Comparison of ENCODE assay signal across 9 cellular contexts in the genomic region with DNA sequence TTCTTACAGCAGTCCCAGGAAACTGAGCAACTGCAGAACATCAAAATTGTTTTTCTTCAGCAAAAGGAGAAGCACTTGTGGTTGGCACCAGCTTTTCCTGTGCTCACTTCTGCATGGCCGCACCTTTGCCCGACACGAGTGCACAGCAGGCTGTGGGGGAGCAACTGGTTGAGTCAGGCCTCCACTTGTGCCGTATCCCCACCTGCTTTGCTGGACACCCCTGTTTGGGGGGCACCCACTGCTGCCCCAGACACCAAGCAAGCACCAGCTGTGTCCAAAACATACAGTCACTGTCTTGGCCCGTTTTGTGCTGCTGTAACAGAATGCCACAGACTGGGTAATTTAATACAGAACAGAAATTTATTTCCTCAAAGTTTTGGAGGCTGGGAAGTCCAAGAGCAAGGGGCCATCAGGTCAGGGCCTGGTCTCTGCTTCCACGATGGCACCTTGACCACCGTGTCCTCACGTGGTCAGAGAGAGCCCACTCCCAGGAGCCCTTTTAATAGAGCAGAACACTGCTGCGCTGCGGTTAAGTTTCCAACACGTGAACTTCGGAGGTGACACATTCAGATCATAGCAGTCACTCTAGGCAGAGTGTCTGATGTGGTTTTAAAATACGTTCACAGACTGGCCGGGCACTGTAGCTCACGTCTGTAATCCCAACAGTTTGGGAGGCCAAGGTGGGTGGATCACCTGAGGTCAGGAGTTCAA. TPM values are rescaled to one million over a fixed set of nuclear protein-coding genes. Genes with fewer than 3 reads are reported as not detected.
DNase-seq lines count a peak whose midpoint lies in the region; ATAC-seq and TF ChIP-seq lines count a peak whose summit lies in the region.
"Had no signal": no experiment of that assay in that cellular context is flagged by ENCODE, and none has a peak within 500 bp of the region (broad histone marks: within the 10 kb centered on the region; RNA-seq: fewer than 3 reads in every experiment).

No MANE protein-coding gene starts in this region.

- ATAC-seq in GM21737 (IDR thresholded peaks at IDR 0.05; ENCODE audit: unreplicated experiment) = peak; percentile 38
- peak; percentile 78 for ATAC-seq in activated naive CD8-positive, alpha-beta T cell treated with anti-CD3 and anti-CD28 coated beads, Interleukin-2, amount 50 U/mL, for 24 hours
- no peak for ATAC-seq in foreskin keratinocyte
- no peak for ATAC-seq in GM18868 (IDR thresholded peaks at IDR 0.05; ENCODE audit: unreplicated experiment)

- no peaks in the 10 kb centered on the region for H3K9me2 ChIP-seq in PC-9 (ENCODE audit: insufficient read depth)

- H3K27ac Mint-ChIP-seq in T-helper 2 cell treated with Interferon-gamma antibody and Interleukin-4, amounts not matched to agents 5 μg/mL and 100 μg/mL, for 36 hours = peak overlapping the region; percentile 97
- H3K27ac Mint-ChIP-seq in activated naive CD8-positive, alpha-beta T cell treated with anti-CD3 and anti-CD28 coated beads, Interleukin-2, amount 50 U/mL, for 24 hours = peak overlapping the region; percentile 83

- H3K4me1 Mint-ChIP-seq in T-helper 2 cell treated with Interferon-gamma antibody and Interleukin-4, amounts not matched to agents 5 μg/mL and 100 μg/mL, for 36 hours (ENCODE audit: low read depth) = peaks cover 40% of the 10 kb centered on the region
- H3K4me1 Mint-ChIP-seq in activated naive CD8-positive, alpha-beta T cell treated with anti-CD3 and anti-CD28 coated beads, Interleukin-2, amount 50 U/mL, for 24 hours = peaks cover 75% of the 10 kb centered on the region

- no peaks in the 10 kb centered on the region for H3K27me3 Mint-ChIP-seq in T-helper 2 cell treated with Interferon-gamma antibody and Interleukin-4, amounts not matched to agents 5 μg/mL and 100 μg/mL, for 36 hours (ENCODE audit: low read depth)
- H3K27me3 Mint-ChIP-seq in activated naive CD8-positive, alpha-beta T cell treated with anti-CD3 and anti-CD28 coated beads, Interleukin-2, amount 50 U/mL, for 24 hours = no peaks in the 10 kb centered on the region

- no peak overlapping the region for H3K27ac ChIP-seq in PC-9
- H3K27ac ChIP-seq in foreskin keratinocyte = no peak overlapping the region
- H3K27ac ChIP-seq: testis had no signal

- intact Hi-C loops in PC-9 (cut with micrococcal nuclease; ENCODE audit: unreplicated experiment) = no loop called here

- H3K4me1 ChIP-seq in PC-9 (replicated peaks; ENCODE audit: insufficient read depth) = peaks cover 7% of the 10 kb centered on the region
- no peaks in the 10 kb centered on the region for H3K4me1 ChIP-seq in foreskin keratinocyte
- H3K4me1 ChIP-seq: testis had no signal

- peak; percentile 77 for DNase-seq in T-helper 2 cell treated with Interferon-gamma antibody and Interleukin-4, amounts not matched to agents 5 μg/mL and 100 μg/mL, for 36 hours (ENCODE audit: low spot score)
- DNase-seq in activated naive CD8-positive, alpha-beta T cell treated with anti-CD3 and anti-CD28 coated beads, Interleukin-2, amount 50 U/mL, for 24 hours = peak; percentile 67
- peak; percentile 54 to 59 for DNase-seq in stimulated activated CD8-positive, alpha-beta memory T cell treated with anti-CD3 and anti-CD28 coated beads, Interleukin-2, amount 100 ng/mL, for 1 hour (ENCODE audit: low read depth in 2 of 2)
- DNase-seq in PC-9 (no peak), NCI-H1105 (lab: John Stamatoyannopoulos, UW) (no peak), foreskin keratinocyte (no peak)
- DNase-seq: testis had no signal

- H3K36me3 Mint-ChIP-seq in T-helper 2 cell treated with Interferon-gamma antibody and Interleukin-4, amounts not matched to agents 5 μg/mL and 100 μg/mL, for 36 hours (ENCODE audit: low read depth) = peaks cover 11% of the 10 kb centered on the region
- H3K36me3 Mint-ChIP-seq in activated naive CD8-positive, alpha-beta T cell treated with anti-CD3 and anti-CD28 coated beads, Interleukin-2, amount 50 U/mL, for 24 hours (ENCODE audit: low read depth) = peaks cover 2% of the 10 kb centered on the region

- peak overlapping the region; percentile 78 for H3K4me3 Mint-ChIP-seq in T-helper 2 cell treated with Interferon-gamma antibody and Interleukin-4, amounts not matched to agents 5 μg/mL and 100 μg/mL, for 36 hours
- H3K4me3 Mint-ChIP-seq in activated naive CD8-positive, alpha-beta T cell treated with anti-CD3 and anti-CD28 coated beads, Interleukin-2, amount 50 U/mL, for 24 hours = peak overlapping the region; percentile 66

- H3K4me3 ChIP-seq in PC-9 = no peak overlapping the region
- H3K4me3 ChIP-seq: testis had no signal

- H3K27me3 ChIP-seq in PC-9 (ENCODE audit: insufficient read depth, low read depth) = no peaks in the 10 kb centered on the region
- no peaks in the 10 kb centered on the region for H3K27me3 ChIP-seq in foreskin keratinocyte
- H3K27me3 ChIP-seq: testis had no signal

- no peaks in the 10 kb centered on the region for H3K9me3 Mint-ChIP-seq in T-helper 2 cell treated with Interferon-gamma antibody and Interleukin-4, amounts not matched to agents 5 μg/mL and 100 μg/mL, for 36 hours
- no peaks in the 10 kb centered on the region for H3K9me3 Mint-ChIP-seq in activated naive CD8-positive, alpha-beta T cell treated with anti-CD3 and anti-CD28 coated beads, Interleukin-2, amount 50 U/mL, for 24 hours

- no TSS peak for BruUV-seq in PC-9 (replicated peaks; lab: Mats Ljungman, UMichigan)

- no peaks in the 10 kb centered on the region for H3K79me2 ChIP-seq in PC-9 (ENCODE audit: low read depth)

- no peak overlapping the region for H3K4me2 ChIP-seq in PC-9

- no peaks in the 10 kb centered on the region for H3K36me3 ChIP-seq in PC-9 (ENCODE audit: low read depth)

- no peak overlapping the region for H2AFZ ChIP-seq in PC-9

- CTCF ChIA-PET in PC-9 (lab: Charles Lee) = no interaction called here

- H4K20me1 ChIP-seq in PC-9 (ENCODE audit: insufficient read depth) = no peaks in the 10 kb centered on the region

- H3K9me3 ChIP-seq in PC-9 (ENCODE audit: insufficient read depth, low read depth) = no peaks in the 10 kb centered on the region
- H3K9me3 ChIP-seq: testis had no signal

- no peak for TF ChIP-seq CTCF in PC-9 (conservative IDR thresholded peaks at IDR 0.05)
- TF ChIP-seq CTCF in foreskin keratinocyte (conservative IDR thresholded peaks at IDR 0.05) = no peak

- POLR2A ChIA-PET in PC-9 (lab: Charles Lee; ENCODE audit: unreplicated experiment) = no interaction called here

- peaks cover 23% of the 10 kb centered on the region; the same call in 1 of the 2 replicates for H3F3A ChIP-seq in PC-9 (ENCODE audit: insufficient read depth, low read depth)

RNA-seq across cellular contexts. Expression of gene GMEB2, which starts 8.7 kb away (rescaled TPM):
- total RNA-seq in PC-9 (2021) = 18.9 and 19.3 TPM in 2 replicates
- 10.3 and 11.2 TPM in 2 replicates for total RNA-seq in foreskin keratinocyte
- polyA plus RNA-seq in foreskin keratinocyte = 6.9 and 7.2 TPM in 2 replicates

RNA-seq across cellular contexts. Expression of gene STMN3, which starts 17.6 kb away (rescaled TPM):
- total RNA-seq in PC-9 (2021) (24.3 and 24.4 TPM in 2 replicates), foreskin keratinocyte (2.0 and 9.6 TPM in 2 replicates)
- 2.4 and 11.2 TPM in 2 replicates for polyA plus RNA-seq in foreskin keratinocyte

RNA-seq across cellular contexts. Expression of gene RTEL1, which starts 22.5 kb away (rescaled TPM):
- total RNA-seq in PC-9 (2021) (36.0 and 37.4 TPM in 2 replicates), foreskin keratinocyte (17.6 and 20.7 TPM in 2 replicates)
- 14.2 and 15.5 TPM in 2 replicates for polyA plus RNA-seq in foreskin keratinocyte

Comparison
In these comparisons a context has a peak if more than half of its experiments do, and no peak if none do; other contexts are left out.
1. ATAC-seq: peak in GM21737 (single experiment) and activated naive CD8-positive, alpha-beta T cell treated with anti-CD3 and anti-CD28 coated beads, Interleukin-2, amount 50 U/mL, for 24 hours (single experiment); none in foreskin keratinocyte (single experiment) and GM18868 (single experiment).
2. DNase-seq: peak in T-helper 2 cell treated with Interferon-gamma antibody and Interleukin-4, amounts not matched to agents 5 μg/mL and 100 μg/mL, for 36 hours (single experiment), activated naive CD8-positive, alpha-beta T cell treated with anti-CD3 and anti-CD28 coated beads, Interleukin-2, amount 50 U/mL, for 24 hours (single experiment) and stimulated activated CD8-positive, alpha-beta memory T cell treated with anti-CD3 and anti-CD28 coated beads, Interleukin-2, amount 100 ng/mL, for 1 hour (2 of 2); none in PC-9 (0 of 2), NCI-H1105 (single experiment) and foreskin keratinocyte (0 of 2).